In the genomic region with DNA sequence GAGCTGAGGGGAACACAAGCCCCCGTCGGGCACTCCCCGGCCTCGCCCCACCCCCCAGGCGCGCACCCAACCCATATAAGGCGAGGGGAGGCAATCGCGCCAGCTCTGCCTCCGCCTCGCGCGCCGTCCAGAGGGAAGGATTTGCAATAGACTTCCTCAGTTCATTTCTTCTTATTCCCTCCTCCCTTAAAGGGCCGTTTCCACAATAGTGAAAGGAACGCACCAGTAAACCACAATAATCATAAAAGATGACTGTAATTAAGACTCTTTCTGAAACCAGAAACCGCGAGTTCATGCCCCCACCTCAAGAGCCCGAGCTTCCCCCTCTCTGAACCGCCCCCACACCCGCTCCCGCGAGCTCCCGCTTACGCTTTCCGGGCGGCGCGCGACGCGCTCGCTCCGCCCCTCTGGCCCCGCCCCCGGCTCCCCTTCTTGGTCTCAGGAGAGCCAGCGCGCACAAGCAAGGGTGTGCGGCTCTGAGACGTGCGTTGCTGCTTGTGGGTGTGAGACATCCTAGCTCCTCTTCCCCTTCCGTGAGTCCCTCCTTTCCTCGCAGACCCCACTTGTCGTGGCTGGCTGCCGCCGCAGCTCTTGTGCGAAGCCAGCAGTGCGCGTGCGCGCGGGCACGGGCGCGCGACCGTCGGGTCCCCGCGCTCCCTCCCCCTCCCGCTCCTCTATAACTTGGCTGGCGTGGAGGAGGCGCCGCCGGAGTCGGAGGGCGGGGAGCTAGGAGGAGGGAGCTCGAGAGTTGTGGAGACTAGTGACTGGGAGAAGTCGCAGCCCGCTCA, we compare ENCODE assay signal across 8 cellular contexts. TPM values are rescaled to one million over a fixed set of nuclear protein-coding genes. Genes with fewer than 3 reads are reported as not detected.
DNase-seq lines count a peak whose midpoint lies in the region; ATAC-seq, FAIRE-seq and TF ChIP-seq lines count a peak whose summit lies in the region.

A gene with protein sequence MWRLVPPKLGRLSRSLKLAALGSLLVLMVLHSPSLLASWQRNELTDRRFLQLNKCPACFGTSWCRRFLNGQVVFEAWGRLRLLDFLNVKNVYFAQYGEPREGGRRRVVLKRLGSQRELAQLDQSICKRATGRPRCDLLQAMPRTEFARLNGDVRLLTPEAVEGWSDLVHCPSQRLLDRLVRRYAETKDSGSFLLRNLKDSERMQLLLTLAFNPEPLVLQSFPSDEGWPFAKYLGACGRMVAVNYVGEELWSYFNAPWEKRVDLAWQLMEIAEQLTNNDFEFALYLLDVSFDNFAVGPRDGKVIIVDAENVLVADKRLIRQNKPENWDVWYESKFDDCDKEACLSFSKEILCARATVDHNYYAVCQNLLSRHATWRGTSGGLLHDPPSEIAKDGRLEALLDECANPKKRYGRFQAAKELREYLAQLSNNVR (plus strand): TSS at position 457 of the 788 bp plus-strand sequence. CDS start 510 bp downstream, outside the sequence.

- no peaks in the 10 kb centered on the region; the same call in 1 of the 2 replicates for H4K20me1 ChIP-seq in OCI-LY1 (ENCODE audit: insufficient read depth, low read length)

- H3K9me2 ChIP-seq in OCI-LY1 (ENCODE audit: low read depth, low read length): no peaks in the 10 kb centered on the region

- H3F3A ChIP-seq in OCI-LY1 (ENCODE audit: insufficient read depth, low read length): no peaks in the 10 kb centered on the region

- peak within 1 kb of the TSS; percentile 77 for H3K4me3 ChIP-seq in OCI-LY1 (ENCODE audit: low read depth, low read length, poor library complexity, severe bottlenecking)
- peak within 1 kb of the TSS; percentile 73 for H3K4me3 ChIP-seq in mesodermal cell (ENCODE audit: extremely low read depth, insufficient read depth, low read length, poor library complexity, severe bottlenecking)

- H3K36me3 ChIP-seq in OCI-LY1 (ENCODE audit: insufficient read depth, low read length) (no peaks in the 10 kb centered on the region), mesodermal cell (ENCODE audit: control insufficient read depth, insufficient read depth, low read length) (no peaks in the 10 kb centered on the region)

- no peak for TF ChIP-seq CTCF in D721Med (IDR thresholded peaks at IDR 0.05; ENCODE audit: insufficient read depth, missing control alignments)
- no peak for TF ChIP-seq CTCF in OCI-LY1 (IDR thresholded peaks at IDR 0.05; ENCODE audit: low read length)

- no peak for FAIRE-seq in D721Med (lab: Jason Lieb, UNC)

- in situ Hi-C loops in endometrial microvascular endothelial cells (cut with HindIII; ENCODE audit: inconsistent ontology term, low pct_unique_long_range_greater_than_20kb, low sequenced_read_pairs): no loop called here

- H3K27ac ChIP-seq in OCI-LY1 (ENCODE audit: low read depth, low read length, poor library complexity, severe bottlenecking) (peak within 1 kb of the TSS; percentile 88), mesodermal cell (ENCODE audit: low read depth, low read length, severe bottlenecking) (peak within 1 kb of the TSS; percentile 89)

- H3K4me1 ChIP-seq in OCI-LY1 (ENCODE audit: insufficient read depth, low read length, severe bottlenecking) (peaks cover 39% of the 10 kb centered on the region), mesodermal cell (ENCODE audit: control insufficient read depth, insufficient read depth, low read length, poor library complexity, severe bottlenecking) (peaks cover 4% of the 10 kb centered on the region)

- H3K27me3 ChIP-seq in OCI-LY1 (ENCODE audit: insufficient read depth, low read length): no peaks in the 10 kb centered on the region

- WGBS in mesodermal cell (ENCODE audit: insufficient coverage in 2 of 2), 2 experiments: 0% methylated on average over 8 to 42 of the region's 70 CpGs

- H3K4me2 ChIP-seq in OCI-LY1 (ENCODE audit: low read length): peak within 1 kb of the TSS; percentile 65

- H3K9ac ChIP-seq in OCI-LY1 (ENCODE audit: low read length): peak within 1 kb of the TSS; percentile 82

- H3K79me2 ChIP-seq in OCI-LY1 (ENCODE audit: insufficient read depth, low read length): peaks cover 31% of the 10 kb centered on the region

- DNase-seq in D721Med (ENCODE audit: insufficient read length, low spot score) (peak; percentile 52), HuH-7 (ENCODE audit: low spot score) (peak; percentile 83)
- peak; percentile 96 for DNase-seq in activated CD8-positive, alpha-beta memory T cell treated with anti-CD3 and anti-CD28 coated beads, Interleukin-2, amount 50 U/mL, for 4 hours
- peak; percentile 91 for DNase-seq in stimulated activated CD8-positive, alpha-beta memory T cell treated with anti-CD3 and anti-CD28 coated beads, Interleukin-15, amount 100 ng/mL, for 24 hours (ENCODE audit: low read depth)

- no peaks in the 10 kb centered on the region for H3K9me3 ChIP-seq in OCI-LY1 (ENCODE audit: low read length)
- H3K9me3 ChIP-seq in mesodermal cell (ENCODE audit: control insufficient read depth, low read length): no peaks in the 10 kb centered on the region

- H2AFZ ChIP-seq in OCI-LY1 (ENCODE audit: low read length): peak within 1 kb of the TSS; percentile 61; the same call in 1 of the 2 replicates

- ATAC-seq in GM21526 (IDR thresholded peaks at IDR 0.05; ENCODE audit: low FRiP score, unreplicated experiment): peak; percentile 51

RNA-seq across cellular contexts. Expression of the gene that starts here (rescaled TPM):
- total RNA-seq in endometrial microvascular endothelial cells (ENCODE audit: inconsistent ontology term): 44.2 TPM
- 14.4 TPM for polyA plus RNA-seq in mesodermal cell (2013, experiment 1 of 2)
- polyA plus RNA-seq in mesodermal cell (2013, experiment 2 of 2): 12.7 TPM

Comparison
In these comparisons a context has a peak if more than half of its experiments do, and no peak if none do; other contexts are left out.
1. Peak in every context shown above with its lines: DNase-seq, ATAC-seq, H3K4me3 ChIP-seq and H3K27ac ChIP-seq.